Comparison of ENCODE assay signal across 33 cellular contexts in genomic region chr7:141573511-141573910, GRCh38.
"Had no signal": no experiment of that assay in that cellular context is flagged by ENCODE, and none has a peak within 500 bp of the region (broad histone marks: within the 10 kb centered on the region; RNA-seq: fewer than 3 reads in every experiment).

No MANE protein-coding gene starts in this region.

- H3K9me3 ChIP-seq: MG63 had no signal

- H3K27me3 ChIP-seq: brain microvascular endothelial cell, MG63, Peyer's patch had no signal

- H3K4me3 ChIP-seq: K562, MG63, Peyer's patch had no signal

- ATAC-seq: activated CD8-positive, alpha-beta T cell treated with anti-CD3 and anti-CD28 coated beads for 36 hours; activated T-cell treated with anti-CD3 and anti-CD28 coated beads, Interleukin-2, amount 50 U/mL, for 72 hours; K562; PC-3 had no signal

- H3K36me3 ChIP-seq: brain microvascular endothelial cell had no signal

- DNase-seq: activated CD4-positive, alpha-beta T cell treated with anti-CD3 and anti-CD28 coated beads for 1 hour; activated CD4-positive, alpha-beta T cell treated with anti-CD3 and anti-CD28 coated beads for 48 hours; activated CD4-positive, alpha-beta T cell treated with anti-CD3 and anti-CD28 coated beads, Interleukin-2, amount 50 U/mL, for 4 hours; activated CD4-positive, CD25-positive, alpha-beta regulatory T cell; activated CD8-positive, alpha-beta T cell treated with anti-CD3 and anti-CD28 coated beads for 36 hours; activated effector memory CD4-positive, alpha-beta T cell treated with anti-CD3 and anti-CD28 coated beads, Interleukin-2, amount 50 U/mL, for 16 hours; activated naive CD4-positive, alpha-beta T cell; activated naive CD4-positive, alpha-beta T cell treated with anti-CD3 and anti-CD28 coated beads, Interleukin-2, amount 50 U/mL, for 16 hours; activated naive CD8-positive, alpha-beta T cell treated with anti-CD3 and anti-CD28 coated beads for 36 hours; activated T-cell treated with anti-CD3 and anti-CD28 coated beads, Interleukin-2, amount 50 U/mL, for 1 hour; activated T-cell treated with anti-CD3 and anti-CD28 coated beads, Interleukin-2, amount 50 U/mL, for 72 hours; amniotic stem cell; aorta; brain microvascular endothelial cell; MG63; NCI-H1048; NCI-H1105 treated with DMSO at 0.1 percent for 48 hours; NCI-H1436; NCI-H1694; NCI-H1930; NCI-H345; NCI-H524 treated with DMSO at 0.1 percent for 48 hours; NCI-H748 treated with DMSO at 0.1 percent for 48 hours; NK-92 treated with Interleukin-12 subunit alpha and Interleukin-12 subunit beta, amount 100 ng/mL, for 24 hours; PC-3; Peyer's patch; RPMI8226; SW 1271; T-helper 1 cell; T-helper 2 cell; T-helper 9 cell; WERI-Rb-1 had no signal

- H3K27ac ChIP-seq: brain microvascular endothelial cell, Peyer's patch, WERI-Rb-1 had no signal

- H3K4me1 ChIP-seq: Peyer's patch had no signal
